ENCODE assay signal across 9 cellular contexts in genomic region chr13:51832471-51833152, GRCh38. TPM values are rescaled to one million over a fixed set of nuclear protein-coding genes. Genes with fewer than 3 reads are reported as not detected.
DNase-seq lines count a peak whose midpoint lies in the region; ATAC-seq and TF ChIP-seq lines count a peak whose summit lies in the region.
"Had no signal": no experiment of that assay in that cellular context is flagged by ENCODE, and none has a peak within 500 bp of the region (broad histone marks: within the 10 kb centered on the region; RNA-seq: fewer than 3 reads in every experiment).

No MANE protein-coding gene starts in this region.

- CTCF ChIA-PET in naive thymus-derived CD4-positive, alpha-beta T cell (lab: Charles Lee): interaction anchor here (0.7 to 5.7 kb wide), 18 partner anchors 12 to 400 kb away, joined by 3 to 192 read pairs (median 4); no protein-coding TSS in a partner anchor

- POLR2A ChIA-PET in naive thymus-derived CD4-positive, alpha-beta T cell (lab: Charles Lee): interaction anchor here (0.6 to 5.8 kb wide), 12 partner anchors 11 to 394 kb away, joined by 3 to 84 read pairs (median 8); partner anchors contain the start of gene INTS6

- intact Hi-C loops in naive thymus-derived CD4-positive, alpha-beta T cell (cut with micrococcal nuclease): loop anchor here (1.0 to 5.0 kb wide), 4 partner anchors 10 to 397 kb away; no protein-coding TSS in a partner anchor

- H3K4me3 Mint-ChIP-seq in effector memory CD8-positive, alpha-beta T cell: no peak overlapping the region
- peak overlapping the region in 9 of 10 donors; percentile 37 to 77 (median 55) for H3K4me3 Mint-ChIP-seq in naive thymus-derived CD4-positive, alpha-beta T cell

- H3K4me1 ChIP-seq in naive thymus-derived CD4-positive, alpha-beta T cell (ENCODE audit: control insufficient read depth in 2 of 2, insufficient read depth in 2 of 2, low read length in 2 of 2): peaks cover 4 to 33% of the 10 kb centered on the region in 2 donors

- peak overlapping the region in 1 of 2 donors; percentile 14 for H3K27ac Mint-ChIP-seq in effector memory CD8-positive, alpha-beta T cell
- peak overlapping the region in 8 of 9 donors; percentile 68 to 99 (median 78) for H3K27ac Mint-ChIP-seq in naive thymus-derived CD4-positive, alpha-beta T cell

- H3K27ac ChIP-seq in HL-60 (replicated peaks): no peak overlapping the region
- no peak overlapping the region for H3K27ac ChIP-seq in naive thymus-derived CD4-positive, alpha-beta T cell (ENCODE audit: low read depth, low read length)

- no peaks in the 10 kb centered on the region for H3K9me3 Mint-ChIP-seq in effector memory CD8-positive, alpha-beta T cell
- no peaks in the 10 kb centered on the region for H3K9me3 Mint-ChIP-seq in naive thymus-derived CD4-positive, alpha-beta T cell

- peaks cover 0 to 16% of the 10 kb centered on the region in 2 donors for H3K27me3 Mint-ChIP-seq in effector memory CD8-positive, alpha-beta T cell
- peaks cover 0 to 8% (median 0%) of the 10 kb centered on the region in 5 donors for H3K27me3 Mint-ChIP-seq in naive thymus-derived CD4-positive, alpha-beta T cell

- ATAC-seq in GM19455 (IDR thresholded peaks at IDR 0.05; ENCODE audit: unreplicated experiment): peak; percentile 63
- ATAC-seq in effector memory CD8-positive, alpha-beta T cell (replicated peaks): peak; percentile 100
- peak; percentile 98 for ATAC-seq in naive thymus-derived CD4-positive, alpha-beta T cell

- H3K9me3 ChIP-seq in naive thymus-derived CD4-positive, alpha-beta T cell (ENCODE audit: control insufficient read depth in 2 of 3, low read length in 3 of 3): no peaks in the 10 kb centered on the region

- no peaks in the 10 kb centered on the region for H3K36me3 ChIP-seq in naive thymus-derived CD4-positive, alpha-beta T cell (ENCODE audit: control insufficient read depth in 2 of 3, insufficient read depth in 3 of 3, low read length in 3 of 3)

- H3K27me3 ChIP-seq in HL-60 (ENCODE audit: insufficient read depth, poor library complexity, severe bottlenecking): no peaks in the 10 kb centered on the region
- no peaks in the 10 kb centered on the region for H3K27me3 ChIP-seq in naive thymus-derived CD4-positive, alpha-beta T cell (ENCODE audit: control insufficient read depth in 2 of 2, insufficient read depth in 2 of 2, low read length in 2 of 2)

- TF ChIP-seq CTCF in HL-60 (IDR thresholded peaks at IDR 0.05; ENCODE audit: insufficient read depth, low read length): peak; percentile 40

- H3K4me1 Mint-ChIP-seq in effector memory CD8-positive, alpha-beta T cell (ENCODE audit: low read depth in 2 of 2): peaks cover 12 to 17% of the 10 kb centered on the region in 2 donors
- H3K4me1 Mint-ChIP-seq in naive thymus-derived CD4-positive, alpha-beta T cell: peaks cover 28 to 54% (median 51%) of the 10 kb centered on the region in 7 donors

- H3K36me3 Mint-ChIP-seq in effector memory CD8-positive, alpha-beta T cell (ENCODE audit: insufficient read depth): no peaks in the 10 kb centered on the region
- no peaks in the 10 kb centered on the region for H3K36me3 Mint-ChIP-seq in naive thymus-derived CD4-positive, alpha-beta T cell

- no peak overlapping the region for H3K4me3 ChIP-seq in HL-60 (replicated peaks; ENCODE audit: insufficient read depth, low read length)
- H3K4me3 ChIP-seq in naive thymus-derived CD4-positive, alpha-beta T cell (ENCODE audit: low read length): no peak overlapping the region

- DNase-seq in DMS 273 treated with DMSO at 0.1 percent for 48 hours (lab: John Stamatoyannopoulos, UW) (peak; percentile 19), HL-60 (ENCODE audit: low read depth in 1 of 2, low spot score in 1 of 2) (peak; percentile 42 to 84), T-helper 22 cell (ENCODE audit: low read depth) (peak; percentile 36), NCI-H1105 (lab: John Stamatoyannopoulos, UW) (no peak), RKO (ENCODE audit: low spot score) (no peak)
- DNase-seq in effector memory CD8-positive, alpha-beta T cell: peak; percentile 41 to 56 (median 55)
- DNase-seq in naive thymus-derived CD4-positive, alpha-beta T cell: peak in 7 of 9 donors; percentile 68 to 82 (median 76)

RNA-seq across cellular contexts. Expression of gene TMEM272, which starts 12.4 kb away (rescaled TPM):
- total RNA-seq in naive thymus-derived CD4-positive, alpha-beta T cell: 10 to 100 TPM in 2 of 5 experiments, 1 to 10 TPM in 2, under 1 TPM in 1; 0.19 to 23.3 (median 5.9) TPM
- under 1 TPM; 0.74 to 0.75 TPM for polyA plus RNA-seq in naive thymus-derived CD4-positive, alpha-beta T cell
- total RNA-seq: pulmonary artery endothelial cell had no signal

RNA-seq across cellular contexts. Expression of gene DHRS12, which starts 28.6 kb away (rescaled TPM):
- 10 to 100 TPM in 4 of 5 experiments, 1 to 10 TPM in 1; 6.7 to 25.3 (median 20.1) TPM for total RNA-seq in naive thymus-derived CD4-positive, alpha-beta T cell
- 10 to 100 TPM; 24.8 to 27.1 TPM for polyA plus RNA-seq in naive thymus-derived CD4-positive, alpha-beta T cell

RNA-seq across cellular contexts. Expression of gene CCDC70, which starts 29.2 kb away (rescaled TPM):
- total RNA-seq in naive thymus-derived CD4-positive, alpha-beta T cell: not detected
- polyA plus RNA-seq in naive thymus-derived CD4-positive, alpha-beta T cell: not detected
- total RNA-seq: pulmonary artery endothelial cell had no signal

Comparison
In these comparisons a context has a peak if more than half of its experiments do, and no peak if none do; other contexts are left out.
1. DNase-seq: peak in DMS 273 treated with DMSO at 0.1 percent for 48 hours (single experiment), HL-60 (2 of 2), T-helper 22 cell (single experiment), effector memory CD8-positive, alpha-beta T cell (3 of 3) and naive thymus-derived CD4-positive, alpha-beta T cell (7 of 9); none in NCI-H1105 (single experiment) and RKO (single experiment).
2. H3K4me3 Mint-ChIP-seq: peak in naive thymus-derived CD4-positive, alpha-beta T cell (9 of 10); none in effector memory CD8-positive, alpha-beta T cell (0 of 2).
3. Peak in every context shown above with its lines, with median percentiles within 50 percentile points of each other: ATAC-seq.